ENCODE assay signal across 30 cellular contexts in genomic region chrY:14504592-14504991, GRCh38. TPM values are rescaled to one million over a fixed set of nuclear protein-coding genes. Genes with fewer than 3 reads are reported as not detected.
"Had no signal": no experiment of that assay in that cellular context is flagged by ENCODE, and none has a peak within 500 bp of the region (broad histone marks: within the 10 kb centered on the region; RNA-seq: fewer than 3 reads in every experiment).

No MANE protein-coding gene starts in this region.

- H3K36me3 Mint-ChIP-seq: stimulated activated effector memory CD8-positive, alpha-beta T cell treated with anti-CD3 and anti-CD28 coated beads, Interleukin-12 subunit alpha, Interleukin-12 subunit beta, amount 100 ng/mL, for 72 hours; stimulated activated memory B cell treated with anti-CD40 and anti-IgM and Interleukin-4, amounts not matched to agents 10 μg/mL and 1 μg/mL and 100 μg/mL, for 72 hours; stimulated activated naive B cell treated with anti-CD40 and anti-IgM and Interleukin-4, amounts not matched to agents 10 μg/mL and 1 μg/mL and 100 μg/mL, for 72 hours; type B pancreatic cell had no signal

- H3K27ac Mint-ChIP-seq: stimulated activated effector memory CD8-positive, alpha-beta T cell treated with anti-CD3 and anti-CD28 coated beads, Interleukin-12 subunit alpha, Interleukin-12 subunit beta, amount 100 ng/mL, for 72 hours; stimulated activated memory B cell treated with anti-CD40 and anti-IgM and Interleukin-4, amounts not matched to agents 10 μg/mL and 1 μg/mL and 100 μg/mL, for 72 hours; stimulated activated naive B cell treated with anti-CD40 and anti-IgM and Interleukin-4, amounts not matched to agents 10 μg/mL and 1 μg/mL and 100 μg/mL, for 72 hours; stimulated activated naive CD8-positive, alpha-beta T cell treated with anti-CD3 and anti-CD28 coated beads, Interleukin-15, amount 100 ng/mL, for 72 hours; stimulated activated naive CD8-positive, alpha-beta T cell treated with anti-CD3 and anti-CD28 coated beads, Interleukin-15, Interleukin-2, amounts not matched to agents 100 ng/mL and 50 ng/mL, for 24 hours; type B pancreatic cell had no signal

- H3K36me3 ChIP-seq: stomach, suprapubic skin, thoracic aorta, thyroid gland, tibial artery, tibial nerve, transverse colon, upper lobe of left lung, upper lobe of right lung, uterus, vagina had no signal

- H3K27ac ChIP-seq: stomach, suprapubic skin, testis, thoracic aorta, thyroid gland, tibial artery, tibial nerve, transverse colon, upper lobe of left lung, upper lobe of right lung, uterus, vagina had no signal

- H3K9me3 Mint-ChIP-seq: stimulated activated effector memory CD8-positive, alpha-beta T cell treated with anti-CD3 and anti-CD28 coated beads, Interleukin-12 subunit alpha, Interleukin-12 subunit beta, amount 100 ng/mL, for 72 hours; stimulated activated memory B cell treated with anti-CD40 and anti-IgM and Interleukin-4, amounts not matched to agents 10 μg/mL and 1 μg/mL and 100 μg/mL, for 72 hours; type B pancreatic cell had no signal

- H3K9me3 ChIP-seq: stomach, suprapubic skin, testis, thoracic aorta, thyroid gland, tibial artery, tibial nerve, transverse colon, upper lobe of left lung, upper lobe of right lung, uterus, vagina had no signal

- H3K4me3 Mint-ChIP-seq: stimulated activated effector memory CD8-positive, alpha-beta T cell treated with anti-CD3 and anti-CD28 coated beads, Interleukin-12 subunit alpha, Interleukin-12 subunit beta, amount 100 ng/mL, for 72 hours; stimulated activated memory B cell treated with anti-CD40 and anti-IgM and Interleukin-4, amounts not matched to agents 10 μg/mL and 1 μg/mL and 100 μg/mL, for 72 hours; stimulated activated naive B cell treated with anti-CD40 and anti-IgM and Interleukin-4, amounts not matched to agents 10 μg/mL and 1 μg/mL and 100 μg/mL, for 72 hours; stimulated activated naive CD8-positive, alpha-beta T cell treated with anti-CD3 and anti-CD28 coated beads, Interleukin-15, amount 100 ng/mL, for 72 hours; stimulated activated naive CD8-positive, alpha-beta T cell treated with anti-CD3 and anti-CD28 coated beads, Interleukin-15, Interleukin-2, amounts not matched to agents 100 ng/mL and 50 ng/mL, for 24 hours; type B pancreatic cell had no signal

- H3K4me3 ChIP-seq: stomach, suprapubic skin, testis, thoracic aorta, thyroid gland, tibial artery, tibial nerve, transverse colon, upper lobe of left lung, upper lobe of right lung, uterus, vagina had no signal

- H3K4me1 ChIP-seq: stomach, suprapubic skin, testis, thyroid gland, tibial artery, tibial nerve, transverse colon, upper lobe of left lung, upper lobe of right lung, uterus, vagina had no signal

- H3K27me3 ChIP-seq: stomach, suprapubic skin, testis, thyroid gland, tibial artery, tibial nerve, transverse colon, upper lobe of left lung, upper lobe of right lung, uterus, vagina had no signal

- FAIRE-seq: urothelium cell line had no signal

- H3K27me3 Mint-ChIP-seq: stimulated activated memory B cell treated with anti-CD40 and anti-IgM and Interleukin-4, amounts not matched to agents 10 μg/mL and 1 μg/mL and 100 μg/mL, for 72 hours; stimulated activated naive B cell treated with anti-CD40 and anti-IgM and Interleukin-4, amounts not matched to agents 10 μg/mL and 1 μg/mL and 100 μg/mL, for 72 hours; stimulated activated naive CD8-positive, alpha-beta T cell treated with anti-CD3 and anti-CD28 coated beads, Interleukin-15, amount 100 ng/mL, for 72 hours; stimulated activated naive CD8-positive, alpha-beta T cell treated with anti-CD3 and anti-CD28 coated beads, Interleukin-15, Interleukin-2, amounts not matched to agents 100 ng/mL and 50 ng/mL, for 24 hours; type B pancreatic cell had no signal

- ATAC-seq: stimulated activated effector memory CD8-positive, alpha-beta T cell treated with anti-CD3 and anti-CD28 coated beads, Interleukin-12 subunit alpha, Interleukin-12 subunit beta, amount 100 ng/mL, for 72 hours; stimulated activated memory B cell treated with anti-CD40 and anti-IgM and Interleukin-4, amounts not matched to agents 10 μg/mL and 1 μg/mL and 100 μg/mL, for 72 hours; stimulated activated naive B cell treated with anti-CD40 and anti-IgM and Interleukin-4, amounts not matched to agents 10 μg/mL and 1 μg/mL and 100 μg/mL, for 72 hours; stimulated activated naive CD8-positive, alpha-beta T cell treated with anti-CD3 and anti-CD28 coated beads, Interleukin-15, amount 100 ng/mL, for 72 hours; stimulated activated naive CD8-positive, alpha-beta T cell treated with anti-CD3 and anti-CD28 coated beads, Interleukin-15, Interleukin-2, amounts not matched to agents 100 U/mL and 50 U/mL, for 24 hours; upper lobe of right lung had no signal

- DNase-seq: stimulated activated CD4-positive, alpha-beta T cell treated with anti-CD3 and anti-CD28 coated beads, Interleukin-2, amount 100 ng/mL, for 48 hours; stimulated activated CD4-positive, alpha-beta T cell treated with anti-CD3 and anti-CD28 coated beads, Interleukin-4, amount 100 ng/mL, for 1 hour; stimulated activated CD4-positive, alpha-beta T cell treated with anti-CD3 and anti-CD28 coated beads, Interleukin-4, amount 100 ng/mL, for 24 hours; stimulated activated CD4-positive, alpha-beta T cell treated with anti-CD3 and anti-CD28 coated beads, Interleukin-4, amount 100 ng/mL, for 4 hours; stimulated activated CD8-positive, alpha-beta memory T cell treated with anti-CD3 and anti-CD28 coated beads, Interleukin-4, amount 100 ng/mL, for 48 hours; stimulated activated naive B cell treated with anti-CD40 and anti-IgM and Interleukin-4, amounts not matched to agents 10 μg/mL and 1 μg/mL and 100 μg/mL, for 72 hours; stimulated activated naive CD4-positive, alpha-beta T cell; stimulated activated naive CD4-positive, alpha-beta T cell treated with Interleukin-2 at 50 U/mL for 16 hours; stimulated activated naive CD8-positive, alpha-beta T cell treated with anti-CD3 and anti-CD28 coated beads, Interleukin-15, amount 100 ng/mL, for 72 hours; stimulated activated naive CD8-positive, alpha-beta T cell treated with anti-CD3 and anti-CD28 coated beads, Interleukin-15, Interleukin-2, amounts not matched to agents 100 U/mL and 50 U/mL, for 24 hours; stomach; substantia nigra; testis; thyroid gland; tibial artery; transverse colon; trophoblast cell; upper lobe of left lung; upper lobe of right lung; uterus had no signal

- H3K4me1 Mint-ChIP-seq: stimulated activated effector memory CD8-positive, alpha-beta T cell treated with anti-CD3 and anti-CD28 coated beads, Interleukin-12 subunit alpha, Interleukin-12 subunit beta, amount 100 ng/mL, for 72 hours; stimulated activated memory B cell treated with anti-CD40 and anti-IgM and Interleukin-4, amounts not matched to agents 10 μg/mL and 1 μg/mL and 100 μg/mL, for 72 hours; stimulated activated naive B cell treated with anti-CD40 and anti-IgM and Interleukin-4, amounts not matched to agents 10 μg/mL and 1 μg/mL and 100 μg/mL, for 72 hours; stimulated activated naive CD8-positive, alpha-beta T cell treated with anti-CD3 and anti-CD28 coated beads, Interleukin-15, amount 100 ng/mL, for 72 hours had no signal

RNA-seq across cellular contexts. Expression of gene NLGN4Y, which starts 19.7 kb away (rescaled TPM):
- total RNA-seq: ureter, uterus, vagina had no signal
